In genomic region chr1:96080925-96081324, GRCh38 we compare ENCODE assay signal across 20 cellular contexts.
DNase-seq lines count a peak whose midpoint lies in the region; TF ChIP-seq lines count a peak whose summit lies in the region.
"Had no signal": no experiment of that assay in that cellular context is flagged by ENCODE, and none has a peak within 500 bp of the region (broad histone marks: within the 10 kb centered on the region; RNA-seq: fewer than 3 reads in every experiment).

No MANE protein-coding gene starts in this region.

- H2AFZ ChIP-seq in neural progenitor cell (replicated peaks), result no peak overlapping the region

- no peaks in the 10 kb centered on the region for H3K9me3 Mint-ChIP-seq in neural progenitor cell
- H3K9me3 Mint-ChIP-seq in activated CD4-positive, alpha-beta memory T cell treated with anti-CD3 and anti-CD28 coated beads for 36 hours, result no peaks in the 10 kb centered on the region
- H3K9me3 Mint-ChIP-seq: activated T-helper 1 cell treated with anti-CD3 and anti-CD28 coated beads, Interleukin-12 subunit alpha, Interleukin-12 subunit beta, Interleukin-2, Interleukin-4 antibody, amounts not matched to agents 30 ng/mL and 10 ng/mL and 1 ng/mL, durations not matched to agents 14 hours and 24 hours and 36 hours had no signal

- H4K20me1 ChIP-seq in neural progenitor cell (ENCODE audit: low read depth), result no peaks in the 10 kb centered on the region

- H3K4me3 Mint-ChIP-seq in neural progenitor cell, result no peak overlapping the region
- H3K4me3 Mint-ChIP-seq in activated CD4-positive, alpha-beta memory T cell treated with anti-CD3 and anti-CD28 coated beads for 36 hours, result no peak overlapping the region
- H3K4me3 Mint-ChIP-seq: activated T-helper 1 cell treated with anti-CD3 and anti-CD28 coated beads, Interleukin-12 subunit alpha, Interleukin-12 subunit beta, Interleukin-2, Interleukin-4 antibody, amounts not matched to agents 30 ng/mL and 10 ng/mL and 1 ng/mL, durations not matched to agents 14 hours and 24 hours and 36 hours; CD8-positive, alpha-beta T cell; naive thymus-derived CD4-positive, alpha-beta T cell had no signal

- peak; percentile 36 for TF ChIP-seq CTCF in neural progenitor cell (IDR thresholded peaks at IDR 0.05)

- no peak overlapping the region for H3K4me3 ChIP-seq in neural progenitor cell
- H3K4me3 ChIP-seq: prostate gland, SJSA1, stomach had no signal

- H3K4me1 ChIP-seq in neural progenitor cell, result no peaks in the 10 kb centered on the region
- H3K4me1 ChIP-seq: prostate gland, SJSA1, stomach had no signal

- H3K27ac Mint-ChIP-seq in neural progenitor cell, result no peak overlapping the region
- no peak overlapping the region for H3K27ac Mint-ChIP-seq in activated CD4-positive, alpha-beta memory T cell treated with anti-CD3 and anti-CD28 coated beads for 36 hours
- H3K27ac Mint-ChIP-seq: activated T-helper 1 cell treated with anti-CD3 and anti-CD28 coated beads, Interleukin-12 subunit alpha, Interleukin-12 subunit beta, Interleukin-2, Interleukin-4 antibody, amounts not matched to agents 30 ng/mL and 10 ng/mL and 1 ng/mL, durations not matched to agents 14 hours and 24 hours and 36 hours; CD8-positive, alpha-beta T cell; naive thymus-derived CD4-positive, alpha-beta T cell had no signal

- no peak overlapping the region for H3K9ac ChIP-seq in neural progenitor cell

- H3K36me3 ChIP-seq in neural progenitor cell, result no peaks in the 10 kb centered on the region
- H3K36me3 ChIP-seq: prostate gland, SJSA1, stomach had no signal

- H3K4me2 ChIP-seq in neural progenitor cell, result no peak overlapping the region

- DNase-seq in DMS53 (lab: John Stamatoyannopoulos, UW) (peak; percentile 18), DMS53 treated with DMSO at 0.1 percent for 48 hours (lab: John Stamatoyannopoulos, UW; ENCODE audit: unreplicated experiment) (no peak), NCI-H146 (lab: John Stamatoyannopoulos, UW) (peak; percentile 1), dermis blood vessel endothelial cell (peak; percentile 8), neural progenitor cell (ENCODE audit: low spot score) (peak; percentile 24), NCI-H1417 treated with DMSO at 0.1 percent for 48 hours (lab: John Stamatoyannopoulos, UW) (no peak)
- no peak for DNase-seq in activated CD4-positive, alpha-beta memory T cell treated with anti-CD3 and anti-CD28 coated beads for 36 hours
- DNase-seq in stimulated activated CD4-positive, alpha-beta T cell treated with anti-CD3 and anti-CD28 coated beads, Interleukin-15, amount 100 ng/mL, for 24 hours, result no peak
- DNase-seq: activated CD4-positive, alpha-beta T cell treated with anti-CD3 and anti-CD28 coated beads, Interleukin-2, amount 50 U/mL, for 48 hours; amniotic stem cell; CD8-positive, alpha-beta T cell; MM.1S; naive thymus-derived CD4-positive, alpha-beta T cell; NCI-H2107; stimulated activated CD4-positive, alpha-beta T cell treated with anti-CD3 and anti-CD28 coated beads, Interleukin-12 subunit alpha, Interleukin-12 subunit beta, amount 100 ng/mL, for 4 hours; stomach had no signal

- CTCF ChIA-PET in activated CD4-positive, alpha-beta memory T cell treated with anti-CD3 and anti-CD28 coated beads for 36 hours (lab: Charles Lee), result no interaction called here

- H3K9me3 ChIP-seq in neural progenitor cell (ENCODE audit: low read depth), result no peaks in the 10 kb centered on the region
- H3K9me3 ChIP-seq: prostate gland, SJSA1 had no signal

- no peak overlapping the region for H3K27ac ChIP-seq in neural progenitor cell
- H3K27ac ChIP-seq: epithelial cell of prostate, prostate gland, SJSA1, stomach had no signal

- no peaks in the 10 kb centered on the region for H3K4me1 Mint-ChIP-seq in neural progenitor cell
- H3K4me1 Mint-ChIP-seq in activated CD4-positive, alpha-beta memory T cell treated with anti-CD3 and anti-CD28 coated beads for 36 hours (ENCODE audit: low read depth), result no peaks in the 10 kb centered on the region
- H3K4me1 Mint-ChIP-seq: naive thymus-derived CD4-positive, alpha-beta T cell had no signal

- peaks cover 7% of the 10 kb centered on the region for H3K27me3 Mint-ChIP-seq in neural progenitor cell (ENCODE audit: insufficient read depth, low read depth)
- no peaks in the 10 kb centered on the region for H3K27me3 Mint-ChIP-seq in activated CD4-positive, alpha-beta memory T cell treated with anti-CD3 and anti-CD28 coated beads for 36 hours
- H3K27me3 Mint-ChIP-seq: naive thymus-derived CD4-positive, alpha-beta T cell had no signal

- H3K79me2 ChIP-seq in neural progenitor cell (ENCODE audit: low read depth), result no peaks in the 10 kb centered on the region

- no peaks in the 10 kb centered on the region for H3F3A ChIP-seq in neural progenitor cell (ENCODE audit: low read depth)

- no peaks in the 10 kb centered on the region for H3K36me3 Mint-ChIP-seq in neural progenitor cell
- H3K36me3 Mint-ChIP-seq in activated CD4-positive, alpha-beta memory T cell treated with anti-CD3 and anti-CD28 coated beads for 36 hours, result no peaks in the 10 kb centered on the region
- H3K36me3 Mint-ChIP-seq: CD8-positive, alpha-beta T cell; naive thymus-derived CD4-positive, alpha-beta T cell had no signal

- POLR2A ChIA-PET in activated CD4-positive, alpha-beta memory T cell treated with anti-CD3 and anti-CD28 coated beads for 36 hours (lab: Charles Lee), result no interaction called here

- intact Hi-C loops in activated CD4-positive, alpha-beta memory T cell treated with anti-CD3 and anti-CD28 coated beads for 36 hours (cut with micrococcal nuclease), result no loop called here

- H3K27me3 ChIP-seq in neural progenitor cell, result no peaks in the 10 kb centered on the region
- H3K27me3 ChIP-seq: SJSA1, stomach had no signal

Comparison
In these comparisons a context has a peak if more than half of its experiments do, and no peak if none do; other contexts are left out.
1. DNase-seq: peak in DMS53 (single experiment), NCI-H146 (single experiment), dermis blood vessel endothelial cell (single experiment) and neural progenitor cell (single experiment); none in DMS53 treated with DMSO at 0.1 percent for 48 hours (single experiment), activated CD4-positive, alpha-beta memory T cell treated with anti-CD3 and anti-CD28 coated beads for 36 hours (single experiment), NCI-H1417 treated with DMSO at 0.1 percent for 48 hours (single experiment) and stimulated activated CD4-positive, alpha-beta T cell treated with anti-CD3 and anti-CD28 coated beads, Interleukin-15, amount 100 ng/mL, for 24 hours (single experiment).